Comparison of ENCODE assay signal across 16 cellular contexts in genomic region chr18:46388295-46388694, GRCh38.
DNase-seq lines count a peak whose midpoint lies in the region; ATAC-seq and TF ChIP-seq lines count a peak whose summit lies in the region.
"Had no signal": no experiment of that assay in that cellular context is flagged by ENCODE, and none has a peak within 500 bp of the region (broad histone marks: within the 10 kb centered on the region; RNA-seq: fewer than 3 reads in every experiment).

No MANE protein-coding gene starts in this region.

- H3K27ac ChIP-seq in breast epithelium (peak overlapping the region; percentile 80 to 88), tibial artery (peak overlapping the region; percentile 50 to 58)

- peak overlapping the region in 1 of 3 experiments; percentile 50 for H3K4me3 Mint-ChIP-seq in nephron
- H3K4me3 Mint-ChIP-seq in activated T-cell treated with anti-CD3 and anti-CD28 coated beads, Interleukin-2, amount 50 U/mL, for 72 hours, result no peak overlapping the region
- H3K4me3 Mint-ChIP-seq: CD8-positive, alpha-beta T cell had no signal

- no peak overlapping the region for H3K4me3 ChIP-seq in breast epithelium
- no peak overlapping the region for H3K4me3 ChIP-seq in tibial artery
- H3K4me3 ChIP-seq: SJSA1 had no signal

- H3K27me3 ChIP-seq in breast epithelium, result no peaks in the 10 kb centered on the region
- H3K27me3 ChIP-seq in tibial artery, result no peaks in the 10 kb centered on the region
- H3K27me3 ChIP-seq: BE2C, SJSA1 had no signal

- H3K27me3 Mint-ChIP-seq in nephron (ENCODE audit: low read depth), result no peaks in the 10 kb centered on the region
- H3K27me3 Mint-ChIP-seq in activated T-cell treated with anti-CD3 and anti-CD28 coated beads, Interleukin-2, amount 50 U/mL, for 72 hours (ENCODE audit: low read depth), result no peaks in the 10 kb centered on the region

- no peaks in the 10 kb centered on the region for H3K36me3 Mint-ChIP-seq in nephron (ENCODE audit: low read depth)
- no peaks in the 10 kb centered on the region for H3K36me3 Mint-ChIP-seq in activated T-cell treated with anti-CD3 and anti-CD28 coated beads, Interleukin-2, amount 50 U/mL, for 72 hours (ENCODE audit: insufficient read depth in 2 of 2)
- H3K36me3 Mint-ChIP-seq: CD8-positive, alpha-beta T cell had no signal

- H3K27ac Mint-ChIP-seq in nephron, result peak overlapping the region; percentile 65 to 86 (median 83)
- no peak overlapping the region for H3K27ac Mint-ChIP-seq in activated T-cell treated with anti-CD3 and anti-CD28 coated beads, Interleukin-2, amount 50 U/mL, for 72 hours
- H3K27ac Mint-ChIP-seq: CD8-positive, alpha-beta T cell had no signal

- H3K4me1 ChIP-seq in breast epithelium (peaks cover 3 to 6% of the 10 kb centered on the region in 2 donors), tibial artery (peaks cover 0 to 25% (median 21%) of the 10 kb centered on the region in 4 donors)
- H3K4me1 ChIP-seq: BE2C had no signal

- H3K9me3 ChIP-seq in breast epithelium, result no peaks in the 10 kb centered on the region
- H3K9me3 ChIP-seq in tibial artery, result no peaks in the 10 kb centered on the region
- H3K9me3 ChIP-seq: BE2C, SJSA1 had no signal

- no peak for TF ChIP-seq POLR2A in breast epithelium (IDR thresholded peaks at IDR 0.05)

- TF ChIP-seq CTCF in breast epithelium (IDR thresholded peaks at IDR 0.05), result no peak
- TF ChIP-seq CTCF in nephron (IDR thresholded peaks at IDR 0.05; ENCODE audit: unreplicated experiment in 3 of 3), result no peak
- no peak for TF ChIP-seq CTCF in tibial artery (IDR thresholded peaks at IDR 0.05)

- peak in 1 of 2 donors; percentile 77 for DNase-seq in breast epithelium (ENCODE audit: low spot score in 2 of 2)
- DNase-seq in tibial artery, result no peak
- DNase-seq in COLO668 (lab: John Stamatoyannopoulos, UW; ENCODE audit: unreplicated experiment), result no peak
- no peak for DNase-seq in activated T-cell treated with anti-CD3 and anti-CD28 coated beads, Interleukin-2, amount 50 U/mL, for 72 hours
- DNase-seq: BE2C; CD8-positive, alpha-beta T cell; DND-41; GF-D8; H7; KG1; NCI-H1105; NCI-H1694 treated with DMSO at 0.1 percent for 48 hours had no signal

- no peaks in the 10 kb centered on the region for H3K9me3 Mint-ChIP-seq in nephron
- H3K9me3 Mint-ChIP-seq in activated T-cell treated with anti-CD3 and anti-CD28 coated beads, Interleukin-2, amount 50 U/mL, for 72 hours, result no peaks in the 10 kb centered on the region
- H3K9me3 Mint-ChIP-seq: CD8-positive, alpha-beta T cell had no signal

- ATAC-seq in esophagus mucosa, result peak; percentile 31
- ATAC-seq in HG02610 (IDR thresholded peaks at IDR 0.05; ENCODE audit: unreplicated experiment), result no peak
- ATAC-seq in activated T-cell treated with anti-CD3 and anti-CD28 coated beads, Interleukin-2, amount 50 U/mL, for 72 hours (replicated peaks in 1 of 2), result no peak
- ATAC-seq: CD8-positive, alpha-beta T cell had no signal

- H3K4me1 Mint-ChIP-seq in nephron, result peaks cover 51% of the 10 kb centered on the region
- H3K4me1 Mint-ChIP-seq in activated T-cell treated with anti-CD3 and anti-CD28 coated beads, Interleukin-2, amount 50 U/mL, for 72 hours (ENCODE audit: low read depth), result no peaks in the 10 kb centered on the region

- no peaks in the 10 kb centered on the region for H3K36me3 ChIP-seq in breast epithelium
- no peaks in the 10 kb centered on the region for H3K36me3 ChIP-seq in tibial artery
- H3K36me3 ChIP-seq: BE2C, SJSA1 had no signal

- intact Hi-C loops in breast epithelium (cut with DNase I; ENCODE audit: low total_unique reads), result no loop called here
- intact Hi-C loops in tibial artery (cut with DNase I; ENCODE audit: low total_unique reads), result no loop called here
